ENCODE assay signal across 23 cellular contexts in genomic region chr12:93079976-93080375, GRCh38.
DNase-seq lines count a peak whose midpoint lies in the region; ATAC-seq and TF ChIP-seq lines count a peak whose summit lies in the region.
"Had no signal": no experiment of that assay in that cellular context is flagged by ENCODE, and none has a peak within 500 bp of the region (broad histone marks: within the 10 kb centered on the region; RNA-seq: fewer than 3 reads in every experiment).

No MANE protein-coding gene starts in this region.

- H3K27me3 ChIP-seq in GM23338 (ENCODE audit: insufficient read depth) (no peaks in the 10 kb centered on the region), iPS DF 6.9 (ENCODE audit: control insufficient read depth, insufficient read depth, low read length) (no peaks in the 10 kb centered on the region), neuronal stem cell (ENCODE audit: control insufficient read depth in 3 of 3, insufficient read depth in 3 of 3, low read depth in 1 of 3, low read length in 3 of 3) (no peaks in the 10 kb centered on the region), upper lobe of right lung (no peaks in the 10 kb centered on the region), stomach (no peaks in the 10 kb centered on the region)
- H3K27me3 ChIP-seq: BLaER1 treated with 17β-estradiol and CSF1 and Interleukin-3, amounts not matched to agents 10 nM and 100 nM had no signal

- no peak for DNase-seq in GM23338 (ENCODE audit: low spot score)
- DNase-seq in SK-MEL-5 (ENCODE audit: low read depth, low spot score), result peak; percentile 53
- no peak for DNase-seq in iPS DF 6.9 (ENCODE audit: low read depth, low spot score)
- DNase-seq in neuronal stem cell (ENCODE audit: low spot score), result no peak
- no peak for DNase-seq in upper lobe of right lung
- DNase-seq in stomach, result no peak
- DNase-seq in NAMALWA (ENCODE audit: low spot score), result no peak
- DNase-seq: CD8-positive, alpha-beta memory T cell; DND-41; GDM1; NCI-H1048; NCI-H1436 treated with DMSO at 0.1 percent for 48 hours; NCI-H2029 treated with DMSO at 0.1 percent for 48 hours; NCI-H2171 treated with DMSO at 0.1 percent for 48 hours; NCI-H446 treated with DMSO at 0.1 percent for 48 hours; NCI-H774; PC-3 had no signal

- ATAC-seq in GM23338 (no peak), upper lobe of right lung (no peak), GM18907 (IDR thresholded peaks at IDR 0.05; ENCODE audit: unreplicated experiment) (no peak)
- ATAC-seq: GM12878, HCT116, PC-3 had no signal

- H4K20me1 ChIP-seq in GM23338 (replicated peaks; ENCODE audit: insufficient read depth), result no peaks in the 10 kb centered on the region
- H4K20me1 ChIP-seq: BLaER1 treated with 17β-estradiol and CSF1 and Interleukin-3, amounts not matched to agents 10 nM and 100 nM had no signal

- peaks cover 5% of the 10 kb centered on the region; the same call in 2 of the 3 replicates for H3K36me3 Mint-ChIP-seq in GM23338 (ENCODE audit: low read depth)
- H3K36me3 Mint-ChIP-seq: CD8-positive, alpha-beta memory T cell had no signal

- peaks cover 18% of the 10 kb centered on the region; the same call in 2 of the 3 replicates for H3K9me3 Mint-ChIP-seq in GM23338
- H3K9me3 Mint-ChIP-seq: CD8-positive, alpha-beta memory T cell had no signal

- peaks cover 13% of the 10 kb centered on the region for H3K27me3 Mint-ChIP-seq in GM23338 (ENCODE audit: insufficient read depth, low read depth, poor library complexity)

- H3K4me1 ChIP-seq in GM23338 (ENCODE audit: insufficient read depth) (peaks cover 40% of the 10 kb centered on the region), iPS DF 6.9 (ENCODE audit: control insufficient read depth, insufficient read depth, low read length) (peaks cover 8% of the 10 kb centered on the region; the same call in 1 of the 2 replicates), neuronal stem cell (ENCODE audit: control insufficient read depth in 2 of 2, insufficient read depth in 1 of 2, low read depth in 1 of 2, low read length in 2 of 2) (peaks cover 15 to 18% of the 10 kb centered on the region in 2 donors), upper lobe of right lung (no peaks in the 10 kb centered on the region), stomach (no peaks in the 10 kb centered on the region)
- H3K4me1 ChIP-seq: BLaER1 treated with 17β-estradiol and CSF1 and Interleukin-3, amounts not matched to agents 10 nM and 100 nM had no signal

- no peak overlapping the region for H3K14ac ChIP-seq in neuronal stem cell (ENCODE audit: low read length)

- H3K27ac Mint-ChIP-seq in GM23338, result peak overlapping the region; percentile 95
- H3K27ac Mint-ChIP-seq: CD8-positive, alpha-beta memory T cell had no signal

- no peak for TF ChIP-seq CTCF in GM23338 (conservative IDR thresholded peaks at IDR 0.05; ENCODE audit: low read depth in 2 of 2)
- no peak for TF ChIP-seq CTCF in upper lobe of right lung (IDR thresholded peaks at IDR 0.05)
- TF ChIP-seq CTCF in stomach (IDR thresholded peaks at IDR 0.05), result no peak

- in situ Hi-C loops in SK-MEL-5 (cut with HindIII; ENCODE audit: low pct_unique_long_range_greater_than_20kb, low sequenced_read_pairs), result no loop called here

- peaks cover 40% of the 10 kb centered on the region for H3K4me1 Mint-ChIP-seq in GM23338
- H3K4me1 Mint-ChIP-seq: CD8-positive, alpha-beta memory T cell had no signal

- H3K23ac ChIP-seq in neuronal stem cell (ENCODE audit: low read depth, low read length, poor library complexity), result no peak overlapping the region

- H3K79me1 ChIP-seq in neuronal stem cell (ENCODE audit: low read depth, low read length), result no peaks in the 10 kb centered on the region

- H3K4me3 ChIP-seq in GM23338, result peak overlapping the region; percentile 12; the same call in 1 of the 2 replicates
- H3K4me3 ChIP-seq in iPS DF 6.9 (ENCODE audit: low read length), result no peak overlapping the region
- H3K4me3 ChIP-seq in neuronal stem cell (ENCODE audit: low read length in 2 of 2), result no peak overlapping the region
- no peak overlapping the region for H3K4me3 ChIP-seq in upper lobe of right lung
- no peak overlapping the region for H3K4me3 ChIP-seq in stomach
- H3K4me3 ChIP-seq: BLaER1 treated with 17β-estradiol and CSF1 and Interleukin-3, amounts not matched to agents 10 nM and 100 nM; GM12878 had no signal

- no peak overlapping the region for H3K9ac ChIP-seq in neuronal stem cell (ENCODE audit: low read depth, low read length, poor library complexity)
- H3K9ac ChIP-seq: BLaER1 treated with 17β-estradiol and CSF1 and Interleukin-3, amounts not matched to agents 10 nM and 100 nM; KMS-11 had no signal

- no peak overlapping the region for H2BK15ac ChIP-seq in neuronal stem cell (ENCODE audit: low read length)

- no peak for TF ChIP-seq POLR2A in stomach (IDR thresholded peaks at IDR 0.05)

- no peak overlapping the region for H2BK5ac ChIP-seq in neuronal stem cell (ENCODE audit: low read length)

- WGBS in iPS DF 6.9 (ENCODE audit: insufficient coverage, insufficient read length), result no CpG with 5 or more reads among the region's 6 CpGs
- no CpG with 5 or more reads among the region's 6 CpGs for WGBS in neuronal stem cell (ENCODE audit: extremely low coverage in 2 of 2, insufficient read length in 2 of 2, insufficient replicate concordance in 1 of 2), 2 donors
- 82 to 90% (median 85%) methylated on average over 6 of the region's 6 CpGs for WGBS in stomach, 5 donors

- H2AK5ac ChIP-seq in neuronal stem cell (ENCODE audit: low read depth, low read length), result no peak overlapping the region

- peak overlapping the region; percentile 40 for H3K4me3 Mint-ChIP-seq in GM23338
- H3K4me3 Mint-ChIP-seq: CD8-positive, alpha-beta memory T cell had no signal

- H3K79me2 ChIP-seq in GM23338 (replicated peaks; ENCODE audit: insufficient read depth), result no peaks in the 10 kb centered on the region

- H2BK12ac ChIP-seq in neuronal stem cell (ENCODE audit: low read length), result no peak overlapping the region

- no peak overlapping the region for H4K8ac ChIP-seq in neuronal stem cell (ENCODE audit: low read depth, low read length)

- H3K36me3 ChIP-seq in GM23338 (ENCODE audit: insufficient read depth) (no peaks in the 10 kb centered on the region), iPS DF 6.9 (ENCODE audit: control insufficient read depth, insufficient read depth, low read length) (no peaks in the 10 kb centered on the region), neuronal stem cell (replicated peaks in 1 of 2; ENCODE audit: control insufficient read depth in 2 of 2, insufficient read depth in 2 of 2, low read length in 2 of 2) (no peaks in the 10 kb centered on the region), upper lobe of right lung (no peaks in the 10 kb centered on the region), stomach (no peaks in the 10 kb centered on the region)
- H3K36me3 ChIP-seq: BLaER1 treated with 17β-estradiol and CSF1 and Interleukin-3, amounts not matched to agents 10 nM and 100 nM had no signal

- H3K4me2 ChIP-seq in GM23338 (peak overlapping the region; percentile 27), neuronal stem cell (ENCODE audit: insufficient read depth, low read length, poor library complexity, severe bottlenecking) (no peak overlapping the region)
- H3K4me2 ChIP-seq: BLaER1 treated with 17β-estradiol and CSF1 and Interleukin-3, amounts not matched to agents 10 nM and 100 nM; KMS-11 had no signal

- no peak overlapping the region for H3K4ac ChIP-seq in neuronal stem cell (ENCODE audit: low read length)

- no peaks in the 10 kb centered on the region for H3F3A ChIP-seq in GM23338 (replicated peaks; ENCODE audit: low read depth)

- H2AFZ ChIP-seq in GM23338 (no peak overlapping the region), neuronal stem cell (ENCODE audit: low read length) (peak overlapping the region; percentile 85)

- H3K9me2 ChIP-seq in GM23338 (ENCODE audit: insufficient read depth), result peaks cover 28% of the 10 kb centered on the region

- no peak overlapping the region for H4K91ac ChIP-seq in neuronal stem cell (ENCODE audit: low read depth, low read length, poor library complexity)

- no peak overlapping the region for H3K18ac ChIP-seq in neuronal stem cell (ENCODE audit: low read length)

- no peak overlapping the region for H2BK120ac ChIP-seq in neuronal stem cell (ENCODE audit: low read depth, low read length)

- H3K27ac ChIP-seq in GM23338 (ENCODE audit: low read depth) (peak overlapping the region; percentile 88), iPS DF 6.9 (ENCODE audit: low read length) (peak overlapping the region; percentile 74), neuronal stem cell (replicated peaks; ENCODE audit: low read length) (no peak overlapping the region), upper lobe of right lung (no peak overlapping the region), stomach (no peak overlapping the region)
- H3K27ac ChIP-seq: BLaER1 treated with 17β-estradiol and CSF1 and Interleukin-3, amounts not matched to agents 10 nM and 100 nM; KMS-11; RWPE1 had no signal

- intact Hi-C loops in upper lobe of right lung (cut with DNase I) (no loop called here), stomach (cut with DNase I; ENCODE audit: low total_unique reads) (no loop called here)

- H3K9me3 ChIP-seq in iPS DF 6.9 (ENCODE audit: control insufficient read depth, insufficient read depth, low read length), result no peaks in the 10 kb centered on the region
- peaks cover 5 to 6% of the 10 kb centered on the region in 2 donors for H3K9me3 ChIP-seq in neuronal stem cell (replicated peaks in 1 of 2; ENCODE audit: control insufficient read depth in 2 of 2, insufficient read depth in 1 of 2, low read depth in 1 of 2, low read length in 2 of 2)
- no peaks in the 10 kb centered on the region for H3K9me3 ChIP-seq in upper lobe of right lung
- H3K9me3 ChIP-seq in stomach, result no peaks in the 10 kb centered on the region

- no peak for TF ChIP-seq EP300 in stomach (IDR thresholded peaks at IDR 0.05)

TF ChIP-seq in GM23338, 12 proteins besides CTCF, POLR2A, EP300 and RAD21:
- TF ChIP-seq ETS1 (IDR thresholded peaks at IDR 0.05), result no peak
- TF ChIP-seq ZNF331 (CRISPR knock-in tag; IDR thresholded peaks at IDR 0.05; ENCODE audit: low read depth), result 0 out of 2 replicates have a peak, but pooled peaks have one; percentile 0
- TF ChIP-seq STAT1 (IDR thresholded peaks at IDR 0.05; ENCODE audit: unreplicated experiment), result no peak
- no peak for TF ChIP-seq CREB1 (CRISPR knock-in tag; IDR thresholded peaks at IDR 0.05; ENCODE audit: low read depth)
TF ChIP-seq in GM23338: peak in this region for 1.

Comparison
In these comparisons a context has a peak if more than half of its experiments do, and no peak if none do; other contexts are left out.
1. H3K27ac ChIP-seq: peak in GM23338 (single experiment) and iPS DF 6.9 (single experiment); none in neuronal stem cell (single experiment), upper lobe of right lung (single experiment) and stomach (0 of 5).